ENCODE assay signal across 3 cellular contexts in genomic region chr15:48910554-48910953, GRCh38. TPM values are rescaled to one million over a fixed set of nuclear protein-coding genes. Genes with fewer than 3 reads are reported as not detected.
"Had no signal": no experiment of that assay in that cellular context is flagged by ENCODE, and none has a peak within 500 bp of the region (broad histone marks: within the 10 kb centered on the region; RNA-seq: fewer than 3 reads in every experiment).

No MANE protein-coding gene starts in this region.

RNA-seq across cellular contexts. Expression of gene SHC4, which starts 53.2 kb away (rescaled TPM):
- total RNA-seq: HT-29 had no signal
- polyA plus RNA-seq: HepG2, IgD-negative memory B cell had no signal
